Comparison of ENCODE assay signal across 8 cellular contexts in genomic region chr17:76141212-76142043, GRCh38. TPM values are rescaled to one million over a fixed set of nuclear protein-coding genes. Genes with fewer than 3 reads are reported as not detected.
DNase-seq lines count a peak whose midpoint lies in the region; ATAC-seq and TF ChIP-seq lines count a peak whose summit lies in the region.

TSS of gene FOXJ1 (minus strand) at chr17:76141245. CDS start at chr17:76140395, 850 bp downstream.

- H4K8ac ChIP-seq in IMR-90 (ENCODE audit: low read depth in 2 of 2, low read length in 2 of 2), result no peak within 1 kb of the TSS

- no peaks in the 10 kb centered on the region for H4K20me1 ChIP-seq in IMR-90 (ENCODE audit: insufficient read depth, low read length)
- H4K20me1 ChIP-seq in OCI-LY3 (ENCODE audit: insufficient read depth, low read length), result no peaks in the 10 kb centered on the region

- H3K27me3 ChIP-seq in IMR-90 (ENCODE audit: control insufficient read depth, insufficient read depth, low read length) (peaks cover 62% of the 10 kb centered on the region), OCI-LY3 (ENCODE audit: low read depth, low read length) (no peaks in the 10 kb centered on the region)

- no peak within 1 kb of the TSS for H3K27ac ChIP-seq in IMR-90 (ENCODE audit: insufficient read depth, low read length)
- H3K27ac ChIP-seq in OCI-LY3 (ENCODE audit: low read length), result no peak within 1 kb of the TSS

- CTCF ChIA-PET in IMR-90 (lab: Yijun Ruan, JAX), result interaction anchor here (0.8 kb wide), 1 partner anchor 9 kb away, joined by 3 read pairs; no protein-coding TSS in a partner anchor

- peak; percentile 97 for DNase-seq in Ammon's horn (ENCODE audit: low spot score)
- DNase-seq in IMR-90, result peak; percentile 74
- peak; percentile 88 for DNase-seq in activated T-cell treated with anti-CD3 and anti-CD28 coated beads for 24 hours (ENCODE audit: low read depth)
- peak; percentile 90 to 91 for DNase-seq in erythroblast (lab: John Stamatoyannopoulos, UW)
- DNase-seq in mucosa of gallbladder (ENCODE audit: low spot score), result peak; percentile 92
- DNase-seq in stimulated activated CD8-positive, alpha-beta memory T cell treated with anti-CD3 and anti-CD28 coated beads, Interleukin-2, amount 100 ng/mL, for 1 hour (ENCODE audit: low read depth in 2 of 2), result peak; percentile 83 to 88

- H3K4ac ChIP-seq in IMR-90 (ENCODE audit: low read depth, low read length), result no peak within 1 kb of the TSS

- H3K9me3 ChIP-seq in IMR-90 (ENCODE audit: control insufficient read depth, insufficient read depth, low read length) (no peaks in the 10 kb centered on the region), OCI-LY3 (ENCODE audit: insufficient read depth, low read length) (no peaks in the 10 kb centered on the region)

- TF ChIP-seq RAD21 in IMR-90 (IDR thresholded peaks at IDR 0.05; ENCODE audit: low read length), result no peak

- TF ChIP-seq POLR2A in IMR-90 (IDR thresholded peaks at IDR 0.05; ENCODE audit: low read depth, low read length) (no peak), erythroblast (IDR thresholded peaks at IDR 0.05; ENCODE audit: low read length) (no peak)

- H2BK20ac ChIP-seq in IMR-90 (ENCODE audit: low read depth, low read length), result no peak within 1 kb of the TSS

- H2AK5ac ChIP-seq in IMR-90 (ENCODE audit: low read depth, low read length), result no peak within 1 kb of the TSS

- H2BK5ac ChIP-seq in IMR-90 (ENCODE audit: low read depth, low read length, poor library complexity, severe bottlenecking), result no peak within 1 kb of the TSS

- intact Hi-C loops in IMR-90 (cut with micrococcal nuclease), result no loop called here

- H2AFZ ChIP-seq in IMR-90 (replicated peaks; ENCODE audit: low read length, poor library complexity), result peak within 1 kb of the TSS; percentile 90
- no peak within 1 kb of the TSS for H2AFZ ChIP-seq in OCI-LY3 (ENCODE audit: low read depth, low read length)

- WGBS in IMR-90 (ENCODE audit: extremely low coverage in 2 of 2, insufficient read length in 1 of 2), 2 experiments, result 3% methylated on average over 30 of the region's 59 CpGs; no CpG with 5 or more reads in 1 of the 2 experiments

- H2BK15ac ChIP-seq in IMR-90 (ENCODE audit: low read depth, low read length), result no peak within 1 kb of the TSS

- H3K79me2 ChIP-seq in OCI-LY3 (ENCODE audit: low read length), result no peaks in the 10 kb centered on the region

- no peaks in the 10 kb centered on the region for H3K79me1 ChIP-seq in IMR-90 (ENCODE audit: low read depth in 1 of 2, low read length in 2 of 2)

- H3K4me1 ChIP-seq in IMR-90 (ENCODE audit: control insufficient read depth, insufficient read depth, low read length), result no peaks in the 10 kb centered on the region; the same call in 1 of the 2 replicates
- peaks cover 27% of the 10 kb centered on the region for H3K4me1 ChIP-seq in OCI-LY3 (ENCODE audit: low read length)

- dilution Hi-C loops in IMR-90 (cut with HindIII; ENCODE audit: low sequenced_read_pairs, unreplicated experiment), result no loop called here

- 0 out of 2 replicates have a peak within 1 kb of the TSS, but pooled peaks have one; percentile 73 for H3K14ac ChIP-seq in IMR-90 (replicated peaks; ENCODE audit: low read depth, low read length)

- H3K9ac ChIP-seq in IMR-90 (ENCODE audit: low read depth, low read length) (no peak within 1 kb of the TSS), OCI-LY3 (ENCODE audit: low read length) (no peak within 1 kb of the TSS)

- no peak within 1 kb of the TSS for H3K18ac ChIP-seq in IMR-90 (ENCODE audit: low read depth, low read length)

- H4K91ac ChIP-seq in IMR-90 (ENCODE audit: insufficient read depth, low read depth, low read length), result no peak within 1 kb of the TSS

- ATAC-seq in GM19397 (IDR thresholded peaks at IDR 0.05; ENCODE audit: unreplicated experiment) (peak; percentile 70), IMR-90 (ENCODE audit: low read depth) (peak; percentile 94)

- H3K4me3 ChIP-seq in IMR-90 (ENCODE audit: insufficient read depth, low read depth, low read length), result peak within 1 kb of the TSS; percentile 22
- H3K4me3 ChIP-seq in OCI-LY3 (ENCODE audit: low read length), result peak within 1 kb of the TSS; percentile 69

- H3K4me2 ChIP-seq in IMR-90 (ENCODE audit: low read depth, low read length) (peak within 1 kb of the TSS; percentile 73), OCI-LY3 (ENCODE audit: low read length) (peak within 1 kb of the TSS; percentile 52)

- H3K9me1 ChIP-seq in IMR-90 (ENCODE audit: insufficient read depth, low read length), result no peaks in the 10 kb centered on the region; the same call in 1 of the 2 replicates

- H2AK9ac ChIP-seq in IMR-90 (replicated peaks; ENCODE audit: low read depth, low read length, poor library complexity), result no peak within 1 kb of the TSS

- BruUV-seq in IMR-90 (replicated peaks; lab: Mats Ljungman, UMichigan), result no TSS peak

- H3K36me3 ChIP-seq in IMR-90 (ENCODE audit: control insufficient read depth, insufficient read depth, low read length) (no peaks in the 10 kb centered on the region), OCI-LY3 (replicated peaks; ENCODE audit: low read depth, low read length) (no peaks in the 10 kb centered on the region)

- H3K23ac ChIP-seq in IMR-90 (ENCODE audit: low read depth, low read length), result peak within 1 kb of the TSS; percentile 72

- POLR2A ChIA-PET in IMR-90 (lab: Charles Lee; ENCODE audit: unreplicated experiment), result no interaction called here

- no peak within 1 kb of the TSS for H3K56ac ChIP-seq in IMR-90 (ENCODE audit: extremely low read depth, insufficient read depth, low read length)

- TF ChIP-seq CTCF in IMR-90 (conservative IDR thresholded peaks at IDR 0.05; ENCODE audit: low read depth, low read length) (no peak), OCI-LY3 (IDR thresholded peaks at IDR 0.05; ENCODE audit: low read depth, low read length) (no peak)

- H4K5ac ChIP-seq in IMR-90 (ENCODE audit: low read depth, low read length), result no peak within 1 kb of the TSS

- in situ Hi-C loops in IMR-90 (cut with MboI; ENCODE audit: low sequenced_read_pairs), result no loop called here

- H2BK120ac ChIP-seq in IMR-90 (ENCODE audit: low read depth, low read length), result no peak within 1 kb of the TSS

TF ChIP-seq in IMR-90, 13 proteins besides CTCF, POLR2A, EP300 and RAD21:
- TF ChIP-seq USF2 (IDR thresholded peaks at IDR 0.05; ENCODE audit: low read depth, low read length) (no peak), NFE2L2 (IDR thresholded peaks at IDR 0.05; ENCODE audit: low read depth, low read length) (no peak), MAZ (IDR thresholded peaks at IDR 0.05; ENCODE audit: borderline replicate concordance, low read depth, low read length) (no peak), MXI1 (IDR thresholded peaks at IDR 0.05; ENCODE audit: borderline replicate concordance, low read depth, low read length) (peak; percentile 78; the same call in 1 of the 2 replicates)
TF ChIP-seq in IMR-90: peak in this region for 1.

RNA-seq across cellular contexts. Expression of gene FOXJ1, which starts in this region (rescaled TPM):
- not detected in 2 replicates for total RNA-seq in IMR-90 (2012; rRNA removed)
- polyA plus RNA-seq in IMR-90 (2012; rRNA removed), result 0.05 TPM in 1 of 2 replicates, not detected in the other
- polyA plus RNA-seq in IMR-90 (2012; cell fraction: cytosol; rRNA removed), result 0.01 TPM in 1 of 2 replicates, not detected in the other
- polyA plus RNA-seq in IMR-90 (2012; cell fraction: nucleus; rRNA removed; ENCODE audit: low replicate concordance), result 0.03 TPM in 2 replicates
- total RNA-seq in mucosa of gallbladder, result not detected

Comparison
In these comparisons a context has a peak if more than half of its experiments do, and no peak if none do; other contexts are left out.
1. Peak in DNase-seq, ATAC-seq, H3K4me3 ChIP-seq and H3K4me2 ChIP-seq in IMR-90; RNA of the gene not detected or under 1 TPM.
2. Peak in DNase-seq in mucosa of gallbladder; RNA of the gene not detected or under 1 TPM.